Comparison of ENCODE assay signal across 8 cellular contexts in the genomic region with DNA sequence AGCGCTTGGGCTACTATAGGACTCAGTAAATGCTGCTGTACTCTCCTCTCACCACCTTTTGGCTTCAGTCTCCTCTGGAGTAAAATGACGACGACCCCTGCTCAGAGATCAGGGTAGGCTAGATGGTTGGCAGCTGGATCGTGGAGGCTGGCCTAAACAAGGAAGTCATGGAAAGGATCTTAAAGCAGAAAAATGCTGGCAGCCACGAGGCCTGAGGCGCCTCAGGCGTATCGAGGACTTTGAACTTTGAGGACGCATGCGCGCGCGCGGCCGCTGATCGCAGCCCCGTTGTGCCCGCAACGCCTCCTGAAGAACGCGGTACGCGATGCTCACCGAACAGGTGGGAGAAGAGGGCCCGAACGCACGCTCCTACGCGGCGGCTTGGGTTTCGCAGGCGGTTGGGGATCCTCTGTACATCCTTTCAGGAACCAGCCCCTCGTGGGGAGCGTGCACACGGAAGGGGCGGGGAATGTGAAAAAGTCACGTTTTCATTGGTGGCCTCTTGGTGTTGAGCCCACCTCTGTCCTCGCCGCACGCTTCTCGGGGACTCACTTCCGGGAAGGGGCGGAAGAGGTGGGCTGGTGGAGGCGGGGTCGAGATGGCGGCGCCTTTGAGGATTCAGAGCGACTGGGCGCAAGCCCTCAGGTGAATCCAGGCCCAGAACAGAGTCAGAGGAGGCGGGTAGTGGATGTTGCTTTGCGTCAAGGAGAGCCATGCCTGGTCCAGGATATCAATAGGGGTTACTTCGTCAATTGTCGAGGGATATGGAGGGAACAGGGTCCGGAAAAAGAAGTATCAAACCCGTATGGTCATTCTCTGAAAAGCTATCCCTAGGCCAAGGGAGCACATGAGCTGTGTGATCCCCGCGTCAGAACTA. TPM values are rescaled to one million over a fixed set of nuclear protein-coding genes. Genes with fewer than 3 reads are reported as not detected.
DNase-seq lines count a peak whose midpoint lies in the region; ATAC-seq and TF ChIP-seq lines count a peak whose summit lies in the region.

A gene (minus strand): TSS at position 423 of the 877 bp plus-strand sequence. CDS start 3,468 bp downstream, outside the sequence.
A gene with protein sequence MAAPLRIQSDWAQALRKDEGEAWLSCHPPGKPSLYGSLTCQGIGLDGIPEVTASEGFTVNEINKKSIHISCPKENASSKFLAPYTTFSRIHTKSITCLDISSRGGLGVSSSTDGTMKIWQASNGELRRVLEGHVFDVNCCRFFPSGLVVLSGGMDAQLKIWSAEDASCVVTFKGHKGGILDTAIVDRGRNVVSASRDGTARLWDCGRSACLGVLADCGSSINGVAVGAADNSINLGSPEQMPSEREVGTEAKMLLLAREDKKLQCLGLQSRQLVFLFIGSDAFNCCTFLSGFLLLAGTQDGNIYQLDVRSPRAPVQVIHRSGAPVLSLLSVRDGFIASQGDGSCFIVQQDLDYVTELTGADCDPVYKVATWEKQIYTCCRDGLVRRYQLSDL (plus strand): TSS at position 576 of the 877 bp plus-strand sequence. CDS start 23 bp downstream, at position 599.

- DNase-seq in GM13976 (ENCODE audit: low spot score) (peak; percentile 98), NCI-H146 treated with DMSO at 0.1 percent for 48 hours (lab: John Stamatoyannopoulos, UW; ENCODE audit: unreplicated experiment) (peak; percentile 95), amniotic epithelial cell (ENCODE audit: low read depth) (peak; percentile 95), heart right ventricle (peak; percentile 92 to 95), posterior vena cava (ENCODE audit: low spot score) (peak; percentile 97), upper lobe of right lung (peak; percentile 96)

- H3K27ac ChIP-seq in heart right ventricle (peak within 1 kb of the TSS in 9 of 10 donors; percentile 52 to 90 (median 85)), upper lobe of right lung (peak within 1 kb of the TSS; percentile 82)

- H3K27me3 ChIP-seq in heart right ventricle (no peaks in the 10 kb centered on the region), upper lobe of right lung (no peaks in the 10 kb centered on the region)

- H3K4me3 ChIP-seq in heart right ventricle (peak within 1 kb of the TSS; percentile 42 to 88 (median 74)), upper lobe of right lung (peak within 1 kb of the TSS; percentile 73)

- TF ChIP-seq CTCF in GM13976 (IDR thresholded peaks at IDR 0.05; ENCODE audit: borderline replicate concordance, control extremely low read depth, extremely low read depth, insufficient read depth, missing control alignments) (no peak), heart right ventricle (IDR thresholded peaks at IDR 0.05) (no peak), upper lobe of right lung (IDR thresholded peaks at IDR 0.05) (no peak)

- H3K36me3 ChIP-seq in heart right ventricle (peaks cover 0 to 46% (median 12%) of the 10 kb centered on the region in 9 donors), upper lobe of right lung (peaks cover 21% of the 10 kb centered on the region)

- peaks cover 0 to 27% (median 23%) of the 10 kb centered on the region in 9 donors for H3K4me1 ChIP-seq in heart right ventricle
- H3K4me1 ChIP-seq in upper lobe of right lung: peaks cover 24% of the 10 kb centered on the region

- H3K9me3 ChIP-seq in heart right ventricle: no peaks in the 10 kb centered on the region
- no peaks in the 10 kb centered on the region for H3K9me3 ChIP-seq in upper lobe of right lung

- in situ Hi-C loops in GM13976 (cut with MboI; ENCODE audit: low sequenced_read_pairs, unreplicated experiment): no loop called here

- ATAC-seq in HG02870 (IDR thresholded peaks at IDR 0.05; ENCODE audit: unreplicated experiment) (peak; percentile 96), heart right ventricle (peak; percentile 98 to 100 (median 100)), upper lobe of right lung (peak; percentile 99)

- WGBS in heart right ventricle, 2 donors: 0% methylated on average over 57 of the region's 57 CpGs

- intact Hi-C loops in T-helper 1 cell treated with Interleukin-12 subunit alpha and Interleukin-12 subunit beta and Interleukin-4 antibody, amounts not matched to agents 30 ng/mL and 1 ng/mL, for 36 hours (cut with micrococcal nuclease): loop anchor here (1.0 to 10.0 kb wide), 12 partner anchors 88 to 1152 kb away; a partner anchor contains a TSS
- intact Hi-C loops in heart right ventricle (cut with DNase I): loop anchor here in 4 of 10 donors (5.0 to 10.0 kb wide), 2 partner anchors 89 to 92 kb away; a partner anchor contains a TSS
- intact Hi-C loops in posterior vena cava (cut with DNase I): no loop called here
- intact Hi-C loops in upper lobe of right lung (cut with DNase I): no loop called here

RNA-seq across cellular contexts. Expression of the first gene that starts in this region (rescaled TPM):
- 62.2 and 73.1 TPM in 2 replicates for total RNA-seq in T-helper 1 cell treated with Interleukin-12 subunit alpha and Interleukin-12 subunit beta and Interleukin-4 antibody, amounts not matched to agents 30 ng/mL and 1 ng/mL, for 36 hours
- total RNA-seq in heart right ventricle: 10 to 100 TPM; 42.3 to 63.2 (median 50.9) TPM
- 100 to 1,000 TPM in 1 of 2 donors, 10 to 100 TPM in 1; 67.5 to 129 TPM for polyA plus RNA-seq in heart right ventricle
- 10 to 100 TPM; 36.3 to 37.2 TPM for total RNA-seq in posterior vena cava
- 48.1 TPM for total RNA-seq in upper lobe of right lung

RNA-seq across cellular contexts. Expression of the second gene that starts in this region (rescaled TPM):
- 19.2 and 19.9 TPM in 2 replicates for total RNA-seq in T-helper 1 cell treated with Interleukin-12 subunit alpha and Interleukin-12 subunit beta and Interleukin-4 antibody, amounts not matched to agents 30 ng/mL and 1 ng/mL, for 36 hours
- total RNA-seq in heart right ventricle (10 to 100 TPM in 8 of 10 donors, 1 to 10 TPM in 2; 7.7 to 14.3 (median 12.7) TPM), posterior vena cava (10 to 100 TPM in 1 of 2 donors, 1 to 10 TPM in 1; 9.5 to 14.6 TPM), upper lobe of right lung (13.9 TPM)
- 10 to 100 TPM; 12.8 to 27.4 TPM for polyA plus RNA-seq in heart right ventricle

Comparison
In these comparisons a context has a peak if more than half of its experiments do, and no peak if none do; other contexts are left out.
1. Peak in every context shown above with its lines: DNase-seq, ATAC-seq, H3K4me3 ChIP-seq and H3K27ac ChIP-seq.